In the genomic region with DNA sequence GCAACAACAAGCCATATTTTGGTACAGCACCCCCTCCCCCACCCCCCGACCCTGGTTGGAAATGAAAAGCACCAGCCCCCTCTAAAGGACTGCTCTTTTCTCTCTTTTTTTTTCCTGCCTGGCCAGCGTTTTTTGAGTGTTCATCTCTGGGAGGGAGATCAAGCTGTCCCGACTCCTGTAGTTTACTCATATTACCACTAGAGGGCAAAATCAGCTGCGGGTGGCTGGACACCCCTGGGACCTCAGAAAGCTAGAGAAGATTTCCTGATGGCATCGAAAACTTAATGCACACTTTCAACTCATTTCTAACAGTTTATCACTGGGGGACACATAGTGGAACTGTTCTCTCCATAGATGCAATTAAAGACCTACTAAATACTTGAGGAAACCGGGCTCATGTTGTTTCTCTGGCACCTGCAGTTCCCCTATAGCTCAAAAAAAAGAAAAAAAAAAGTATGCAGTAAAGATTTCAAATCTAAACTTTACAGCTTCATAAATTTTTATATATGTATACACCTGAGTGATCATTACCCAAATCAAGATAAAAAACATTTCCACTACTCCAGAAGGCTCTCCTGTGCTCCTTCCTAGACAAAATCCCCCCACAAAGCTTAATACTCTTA, we compare ENCODE assay signal across 8 cellular contexts. TPM values are rescaled to one million over a fixed set of nuclear protein-coding genes. Genes with fewer than 3 reads are reported as not detected.
DNase-seq lines count a peak whose midpoint lies in the region; ATAC-seq, FAIRE-seq and TF ChIP-seq lines count a peak whose summit lies in the region.

No MANE protein-coding gene starts in this region.

- H3K4me1 ChIP-seq in breast epithelium: no peaks in the 10 kb centered on the region

- H3K27ac ChIP-seq in 22Rv1 (no peak overlapping the region), breast epithelium (no peak overlapping the region)

- FAIRE-seq in TTC549 (lab: Jason Lieb, UNC): peak; percentile 49

- H3K9me3 ChIP-seq in breast epithelium: no peaks in the 10 kb centered on the region

- no peak overlapping the region for H3K4me3 ChIP-seq in breast epithelium

- no peaks in the 10 kb centered on the region for H3K27me3 ChIP-seq in breast epithelium

- DNase-seq in NCI-H2081 (lab: John Stamatoyannopoulos, UW) (peak; percentile 61 to 66), breast epithelium (ENCODE audit: low spot score in 2 of 2) (peak in 1 of 2 donors; percentile 28), inferior parietal cortex (ENCODE audit: extremely low spot score) (peak; percentile 86)
- DNase-seq in stimulated activated CD4-positive, alpha-beta T cell treated with anti-CD3 and anti-CD28 coated beads, Interleukin-1b, Interleukin-23, amount 100 ng/mL, for 4 hours (ENCODE audit: low read depth in 2 of 2): peak; percentile 4 to 34

- H3K36me3 ChIP-seq in breast epithelium: no peaks in the 10 kb centered on the region

- peak; percentile 94 for TF ChIP-seq CTCF in 22Rv1 (IDR thresholded peaks at IDR 0.05)
- peak; percentile 82 for TF ChIP-seq CTCF in GM12873 (IDR thresholded peaks at IDR 0.05; ENCODE audit: insufficient read depth, low read depth, low read length, missing control alignments)
- TF ChIP-seq CTCF in breast epithelium (IDR thresholded peaks at IDR 0.05): peak; percentile 78 to 87 (median 81)

- TF ChIP-seq POLR2A in breast epithelium (IDR thresholded peaks at IDR 0.05): no peak

- no peak for ATAC-seq in GM19452 (IDR thresholded peaks at IDR 0.05; ENCODE audit: unreplicated experiment)

- intact Hi-C loops in breast epithelium (cut with DNase I; ENCODE audit: low total_unique reads): no loop called here

RNA-seq across cellular contexts. Expression of gene CNBD2, which starts 24.4 kb away (rescaled TPM):
- 1 to 10 TPM; 2.2 to 6.7 (median 2.3) TPM for total RNA-seq in breast epithelium

RNA-seq across cellular contexts. Expression of gene SCAND1, which starts 38.5 kb away (rescaled TPM):
- total RNA-seq in breast epithelium: 100 to 1,000 TPM in 1 of 3 donors, 10 to 100 TPM in 2; 87.5 to 103 (median 89.6) TPM
